ENCODE assay signal across 15 cellular contexts in the genomic region with DNA sequence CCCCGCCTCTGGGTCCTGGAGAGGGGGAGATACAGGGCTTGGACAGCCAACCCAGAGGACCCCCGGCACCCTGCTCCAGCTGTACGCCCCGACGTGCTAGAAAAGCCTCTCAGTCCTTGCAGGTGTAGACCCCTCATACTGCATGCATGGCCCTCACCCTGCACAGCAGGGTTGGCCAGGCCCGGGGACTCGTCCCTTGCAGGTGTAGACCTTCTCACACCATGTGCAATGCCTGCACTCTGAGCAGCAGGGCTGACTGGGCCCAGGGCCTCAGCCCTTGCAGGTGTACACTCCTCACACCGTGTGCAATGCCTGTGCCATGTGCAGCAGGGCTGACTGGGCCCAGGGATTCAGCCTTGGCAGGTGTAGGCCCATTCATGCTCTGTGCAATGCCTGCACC. TPM values are rescaled to one million over a fixed set of nuclear protein-coding genes. Genes with fewer than 3 reads are reported as not detected.
A peak's percentile ranks its signal among the peaks of the same experiment; 100 is the strongest.
DNase-seq lines count a peak whose midpoint lies in the region; ATAC-seq, FAIRE-seq and TF ChIP-seq lines count a peak whose summit lies in the region.
"Had no signal": no experiment of that assay in that cellular context is flagged by ENCODE, and none has a peak within 500 bp of the region (broad histone marks: within the 10 kb centered on the region; RNA-seq: fewer than 3 reads in every experiment).

No MANE protein-coding gene starts in this region.

- H3K36me3 ChIP-seq in heart right ventricle (peaks cover 0 to 24% (median 0%) of the 10 kb centered on the region in 9 donors), K562 (ENCODE audit: control insufficient read depth, insufficient read depth, low read length) (no peaks in the 10 kb centered on the region), kidney (ENCODE audit: control insufficient read depth in 1 of 2, insufficient read depth in 2 of 2, low read length in 2 of 2) (no peaks in the 10 kb centered on the region)

- CTCF ChIA-PET in K562 (lab: Yijun Ruan, JAX; ENCODE audit: low intra/inter-chr PET ratio), result no interaction called here

- TF ChIP-seq EP300 in K562 (IDR thresholded peaks at IDR 0.05; ENCODE audit: low read length), result no peak

- TF ChIP-seq RAD21 in K562 (CRISPR knock-in tag; conservative IDR thresholded peaks at IDR 0.05 in 1 of 2, IDR thresholded peaks at IDR 0.05 in 1 of 2), result no peak

- no TSS peak for BruUV-seq in K562 (replicated peaks; lab: Mats Ljungman, UMichigan)

- H4K20me1 ChIP-seq in K562 (replicated peaks; ENCODE audit: control insufficient read depth, insufficient read depth, low read length), result 0 out of 2 replicates have a peak, but pooled peaks cover 11% of the 10 kb centered on the region

- H3K27me3 ChIP-seq in heart right ventricle (no peaks in the 10 kb centered on the region), K562 (ENCODE audit: control insufficient read depth in 2 of 2, insufficient read depth in 2 of 2, low read length in 2 of 2) (peaks cover 29 to 70% of the 10 kb centered on the region in 2 experiments)

- H2AFZ ChIP-seq in K562 (ENCODE audit: low read depth, low read length), result no peak overlapping the region
- H2AFZ ChIP-seq: GM23338 had no signal

- ATAC-seq in left cardiac atrium, result no peak
- ATAC-seq in heart right ventricle, result no peak
- no peak for ATAC-seq in K562
- ATAC-seq in HG03571 (IDR thresholded peaks at IDR 0.05; ENCODE audit: unreplicated experiment), result no peak
- ATAC-seq: HCT116 had no signal

- H3K4me3 ChIP-seq in heart right ventricle (no peak overlapping the region), K562 (no peak overlapping the region), kidney (ENCODE audit: low read length in 2 of 2) (no peak overlapping the region)
- H3K4me3 ChIP-seq: GM23338 had no signal

- no peaks in the 10 kb centered on the region for H3K9me3 ChIP-seq in heart right ventricle
- no peaks in the 10 kb centered on the region; the same call in 1 of the 2 replicates for H3K9me3 ChIP-seq in K562 (replicated peaks; ENCODE audit: control insufficient read depth, insufficient read depth, low read depth, low read length)
- H3K9me3 ChIP-seq in kidney (ENCODE audit: control insufficient read depth in 1 of 2, low read length in 2 of 2), result no peaks in the 10 kb centered on the region

- H3K9me1 ChIP-seq in K562 (ENCODE audit: control insufficient read depth, insufficient read depth, low read length), result no peaks in the 10 kb centered on the region

- no peak overlapping the region for H3K9ac ChIP-seq in K562 (ENCODE audit: insufficient read depth in 1 of 2, low read depth in 2 of 2, low read length in 2 of 2)
- no peak overlapping the region for H3K9ac ChIP-seq in kidney (ENCODE audit: low read length in 2 of 2)

- TF ChIP-seq CTCF in heart right ventricle (IDR thresholded peaks at IDR 0.05) (no peak), K562 (IDR thresholded peaks at IDR 0.05 in 2 of 3, conservative IDR thresholded peaks at IDR 0.05 in 1 of 3; ENCODE audit: insufficient read depth in 2 of 3, low read depth in 1 of 3, low read length in 3 of 3) (no peak), kidney (IDR thresholded peaks at IDR 0.05; ENCODE audit: borderline replicate concordance, extremely low read depth, insufficient read depth) (no peak)

- WGBS in heart right ventricle, 2 donors, result 93 to 95% methylated on average over 8 of the region's 8 CpGs
- under 1% methylated on average over 8 of the region's 8 CpGs for whole genome bisulfite sequencing in K562 (ENCODE audit: insufficient coverage, low coverage, missing lambda C conversion rate)

- no peaks in the 10 kb centered on the region for H3K79me2 ChIP-seq in K562 (ENCODE audit: control insufficient read depth, insufficient read depth, low read length)

- in situ Hi-C loops in K562 (cut with MboI), result no loop called here

- no peak for FAIRE-seq in K562 (lab: Jason Lieb, UNC)
- FAIRE-seq in kidney (lab: Jason Lieb, UNC), result no peak
- FAIRE-seq: HTR-8/SVneo had no signal

- intact Hi-C loops in left cardiac atrium (cut with DNase I) (no loop called here), heart right ventricle (cut with DNase I) (loop anchor here in 1 of 10 donors (2.0 kb wide), 1 partner anchor 14 kb away; no protein-coding TSS in a partner anchor), K562 (cut with micrococcal nuclease) (no loop called here), kidney (cut with DNase I) (no loop called here)

- DNase-seq in left cardiac atrium (peak; percentile 16), heart right ventricle (no peak), K562 (ENCODE audit: extremely low read depth in 1 of 4, low spot score in 3 of 4) (no peak), kidney (peak; percentile 46), NCI-H2196 (lab: John Stamatoyannopoulos, UW; ENCODE audit: unreplicated experiment) (no peak)
- DNase-seq: Calu3; CD4-positive, alpha-beta T cell; GF-D8; HFFc6; IMR-90 had no signal

- H3K4me1 ChIP-seq in heart right ventricle, result peaks cover 0 to 3% (median 0%) of the 10 kb centered on the region in 9 donors
- peaks cover 0 to 54% of the 10 kb centered on the region in 2 experiments; a peak in 3 of 5 replicates for H3K4me1 ChIP-seq in K562 (replicated peaks in 1 of 2; ENCODE audit: control insufficient read depth in 2 of 2, insufficient read depth in 2 of 2, low read length in 2 of 2)
- H3K4me1 ChIP-seq in kidney (ENCODE audit: control insufficient read depth in 1 of 2, insufficient read depth in 1 of 2, low read depth in 1 of 2, low read length in 2 of 2), result no peaks in the 10 kb centered on the region

- POLR2A ChIA-PET in K562 (lab: Yijun Ruan, JAX), result interaction anchor here (2.0 kb wide), 1 partner anchor 12 kb away, joined by 4 read pairs; no protein-coding TSS in a partner anchor

- no peak overlapping the region for H3K4me2 ChIP-seq in K562 (ENCODE audit: insufficient read depth, low read length)
- H3K4me2 ChIP-seq: GM23338 had no signal

- no peak for TF ChIP-seq POLR2A in K562 (conservative IDR thresholded peaks at IDR 0.05)

- no peak overlapping the region for H3K27ac ChIP-seq in heart right ventricle
- H3K27ac ChIP-seq in K562 (ENCODE audit: extremely low read depth, low read depth, low read length), result no peak overlapping the region
- H3K27ac ChIP-seq in kidney (ENCODE audit: low read depth in 2 of 2, low read length in 2 of 2), result no peak overlapping the region
- H3K27ac ChIP-seq: C4-2B had no signal

TF ChIP-seq in K562, 482 proteins besides CTCF, POLR2A, EP300 and RAD21:
- TF ChIP-seq, protein P1, sequence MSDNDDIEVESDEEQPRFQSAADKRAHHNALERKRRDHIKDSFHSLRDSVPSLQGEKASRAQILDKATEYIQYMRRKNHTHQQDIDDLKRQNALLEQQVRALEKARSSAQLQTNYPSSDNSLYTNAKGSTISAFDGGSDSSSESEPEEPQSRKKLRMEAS (CRISPR knock-in tag; IDR thresholded peaks at IDR 0.05), result 0 out of 2 replicates have a peak, but pooled peaks have one; percentile 12
- TF ChIP-seq FOXK2 (conservative IDR thresholded peaks at IDR 0.05 in 1 of 2, IDR thresholded peaks at IDR 0.05 in 1 of 2; ENCODE audit: low read depth in 2 of 2) (no peak), RBM17 (IDR thresholded peaks at IDR 0.05; ENCODE audit: borderline replicate concordance, low read depth, low read length) (no peak), SMAD4 (CRISPR knock-in tag; conservative IDR thresholded peaks at IDR 0.05) (no peak), CC2D1A (IDR thresholded peaks at IDR 0.05) (no peak)

RNA-seq across cellular contexts. Expression of a gene that starts 26.8 kb away (rescaled TPM):
- total RNA-seq in left cardiac atrium (1 to 10 TPM in 1 of 2 donors, under 1 TPM in 1; 0.80 to 1.1 TPM), heart right ventricle (10 to 100 TPM in 5 of 10 donors, 1 to 10 TPM in 3, under 1 TPM in 2; 0.39 to 27.9 (median 8.6) TPM), K562 (2014; rRNA removed) (0.04 TPM in 1 of 2 replicates, not detected in the other), K562 (2014; rRNA removed; fragmentation: Illumina TruSeq; extraction: Trizol) (0.04 TPM in 1 of 2 replicates, not detected in the other), K562 (2015; rRNA removed; fragmentation: Illumina TruSeq; extraction: Trizol) (not detected in 2 replicates), K562 (2021) (0.04 and 0.16 TPM in 2 replicates), kidney (3.1 TPM)
- polyA plus RNA-seq in heart right ventricle (under 1 TPM; 0.39 to 0.80 TPM), K562 (2011; rRNA removed) (0.10 and 0.12 TPM in 2 replicates), K562 (2014; fragmentation: Illumina TruSeq; extraction: Trizol) (0.03 and 0.07 TPM in 2 replicates), K562 (2014; fragmentation: Nextera tagmentation; extraction: Ambion mirVana) (not detected), K562 (2014; rRNA removed) (0.07 and 0.17 TPM in 2 replicates), kidney (ENCODE audit: insufficient read depth, low read depth, low replicate concordance) (0.58 TPM)
- total RNA-seq in K562 (2011; cell fraction: chromatin; rRNA removed; ENCODE audit: low replicate concordance), result 0.44 and 0.51 TPM in 2 replicates
- total RNA-seq in K562 (2011; cell fraction: nucleolus; rRNA removed), result 0.26 and 0.67 TPM in 2 replicates
- total RNA-seq in K562 (2011; cell fraction: nucleoplasm; rRNA removed), result 0.37 and 0.61 TPM in 2 replicates
- 0.09 and 0.19 TPM in 2 replicates for polyA plus RNA-seq in K562 (2011; cell fraction: cytosol; rRNA removed)
- 0.30 and 0.39 TPM in 2 replicates for polyA plus RNA-seq in K562 (2011; cell fraction: nucleus; rRNA removed)
- polyA plus RNA-seq in K562 (2012), result 0.12 and 0.19 TPM in 2 replicates
- polyA minus RNA-seq in K562 (2011; rRNA and poly(A)+ RNA removed), result 0.25 and 0.36 TPM in 2 replicates
- polyA minus RNA-seq in K562 (2011; cell fraction: cytosol; rRNA and poly(A)+ RNA removed), result 0.46 TPM in 1 of 2 replicates, not detected in the other
- polyA minus RNA-seq in K562 (2011; cell fraction: nucleus; rRNA and poly(A)+ RNA removed), result 0.11 and 0.13 TPM in 2 replicates
- total RNA-seq: CD4-positive, alpha-beta T cell had no signal

Comparison
In these comparisons a context has a peak if more than half of its experiments do, and no peak if none do; other contexts are left out.
1. DNase-seq: peak in left cardiac atrium (single experiment) and kidney (single experiment); none in heart right ventricle (0 of 2), K562 (0 of 4) and NCI-H2196 (single experiment).